ENCODE assay signal across 20 cellular contexts in genomic region chr18:46329736-46330246, GRCh38.
"Had no signal": no experiment of that assay in that cellular context is flagged by ENCODE, and none has a peak within 500 bp of the region (broad histone marks: within the 10 kb centered on the region; RNA-seq: fewer than 3 reads in every experiment).

No MANE protein-coding gene starts in this region.

- DNase-seq: dermis blood vessel endothelial cell; effector memory CD4-positive, alpha-beta T cell; erythroblast; esophagus squamous epithelium; foreskin melanocyte; glutamatergic neuron; heart right ventricle; hippocampal formation; left ventricle myocardium superior; lower lobe of right lung; natural killer cell; right lobe of liver; small intestine; stimulated activated CD4-positive, alpha-beta T cell treated with anti-CD3 and anti-CD28 coated beads, Interleukin-15, amount 100 ng/mL, for 24 hours; stimulated activated CD4-positive, alpha-beta T cell treated with anti-CD3 and anti-CD28 coated beads, Interleukin-2, amount 100 ng/mL, for 48 hours; stimulated activated naive B cell treated with anti-CD40 and anti-IgM and Interleukin-4, amounts not matched to agents 10 μg/mL and 1 μg/mL and 100 μg/mL, for 72 hours; stimulated activated naive CD8-positive, alpha-beta T cell treated with anti-CD3 and anti-CD28 coated beads, Interleukin-15, amount 100 ng/mL, for 72 hours; tibial artery had no signal

- FAIRE-seq: endometrium, islet of Langerhans, small intestine had no signal

- ATAC-seq: heart right ventricle; left ventricle myocardium superior; lower lobe of right lung; natural killer cell; right lobe of liver; stimulated activated naive B cell treated with anti-CD40 and anti-IgM and Interleukin-4, amounts not matched to agents 10 μg/mL and 1 μg/mL and 100 μg/mL, for 72 hours; stimulated activated naive CD8-positive, alpha-beta T cell treated with anti-CD3 and anti-CD28 coated beads, Interleukin-15, amount 100 ng/mL, for 72 hours had no signal
